24 cellular contexts compared by ENCODE assay signal in the genomic region with DNA sequence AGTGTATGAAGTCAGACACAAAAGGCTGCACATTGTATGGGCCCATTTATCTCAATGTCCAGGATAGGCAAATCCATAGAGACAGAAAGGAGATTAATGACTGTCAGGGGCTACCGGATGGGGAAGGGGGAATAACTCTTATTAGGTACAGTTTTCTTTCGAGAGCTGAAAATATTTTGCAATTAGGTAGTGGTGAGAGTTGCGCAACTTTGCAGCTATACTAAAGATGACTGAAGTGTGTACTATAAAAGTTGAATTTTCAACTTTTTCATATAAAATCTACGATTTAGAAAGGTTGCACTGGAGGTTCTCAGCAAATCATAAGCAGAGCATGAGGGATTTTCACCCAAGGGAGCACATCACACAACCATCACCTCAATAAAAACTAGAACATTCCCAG. TPM values are rescaled to one million over a fixed set of nuclear protein-coding genes. Genes with fewer than 3 reads are reported as not detected.
DNase-seq lines count a peak whose midpoint lies in the region; ATAC-seq, FAIRE-seq and TF ChIP-seq lines count a peak whose summit lies in the region.
"Had no signal": no experiment of that assay in that cellular context is flagged by ENCODE, and none has a peak within 500 bp of the region (broad histone marks: within the 10 kb centered on the region; RNA-seq: fewer than 3 reads in every experiment).

No MANE protein-coding gene starts in this region.

- 47% methylated on average over 4 of the region's 4 CpGs for WGBS in HepG2 (ENCODE audit: low lambda C conversion rate)
- 43% methylated on average over 4 of the region's 4 CpGs for WGBS in right lobe of liver (ENCODE audit: insufficient coverage, low coverage, low lambda C conversion rate, missing lambda C conversion rate)
- 87% methylated on average over 4 of the region's 4 CpGs; no CpG with 5 or more reads in 1 of the 2 experiments for WGBS in H1 (ENCODE audit: extremely low coverage in 1 of 2, insufficient coverage in 1 of 2, insufficient read length in 1 of 2, insufficient replicate concordance in 2 of 2, low coverage in 1 of 2, low lambda C conversion rate in 2 of 2, missing lambda C conversion rate in 1 of 2), 2 experiments

- H2BK5ac ChIP-seq in H1 (ENCODE audit: low read depth, low read length) = no peak overlapping the region

- H3K14ac ChIP-seq in H1 (ENCODE audit: insufficient read length) = no peak overlapping the region

- no peak overlapping the region for H2BK20ac ChIP-seq in H1 (ENCODE audit: low read length)

- H3K27ac ChIP-seq in HepG2 (ENCODE audit: extremely low read length, insufficient read depth, low read length) = no peak overlapping the region
- H3K27ac ChIP-seq in right lobe of liver = no peak overlapping the region
- no peak overlapping the region for H3K27ac ChIP-seq in H1 (ENCODE audit: low read depth, low read length)
- H3K27ac ChIP-seq: PC-9 had no signal

- POLR2A ChIA-PET in HepG2 (lab: Yijun Ruan, JAX) = no interaction called here
- POLR2A ChIA-PET in H1 (lab: Charles Lee; ENCODE audit: partially characterized antibody) = no interaction called here

- TF ChIP-seq POLR2A in HepG2 (IDR thresholded peaks at IDR 0.05; ENCODE audit: insufficient read depth in 1 of 2, low read depth in 2 of 2, low read length in 2 of 2) = no peak
- no peak for TF ChIP-seq POLR2A in right lobe of liver (IDR thresholded peaks at IDR 0.05)
- TF ChIP-seq POLR2A in NB4 (IDR thresholded peaks at IDR 0.05; ENCODE audit: extremely low read depth, insufficient read length) = no peak
- no peak for TF ChIP-seq POLR2A in H1 (IDR thresholded peaks at IDR 0.05; ENCODE audit: control extremely low read depth in 1 of 2, low read depth in 2 of 2, low read length in 2 of 2)

- H3K9me3 ChIP-seq in HepG2 (ENCODE audit: low read length) = no peaks in the 10 kb centered on the region
- H3K9me3 ChIP-seq in right lobe of liver = no peaks in the 10 kb centered on the region
- no peaks in the 10 kb centered on the region for H3K9me3 ChIP-seq in H1 (ENCODE audit: insufficient read depth in 2 of 2, low read depth in 1 of 2, low read length in 1 of 2)
- H3K9me3 ChIP-seq: BE2C, SK-N-SH had no signal

- H3K27me3 ChIP-seq in HepG2 (ENCODE audit: control insufficient read depth in 1 of 2, insufficient read depth in 2 of 2, low read length in 2 of 2) = peaks cover 1 to 41% of the 10 kb centered on the region in 2 experiments; a peak in 3 of 5 replicates
- no peaks in the 10 kb centered on the region for H3K27me3 ChIP-seq in right lobe of liver
- H3K27me3 ChIP-seq in H1 (replicated peaks in 1 of 4; ENCODE audit: control insufficient read depth in 3 of 4, extremely low read depth in 1 of 4, insufficient read depth in 3 of 4, low read length in 3 of 4) = peaks cover 0 to 2% (median 0%) of the 10 kb centered on the region in 4 experiments; a peak in 1 of 7 replicates
- H3K27me3 ChIP-seq: BE2C had no signal

- no peak overlapping the region for H2AK5ac ChIP-seq in H1 (ENCODE audit: low read depth, low read length)

- TF ChIP-seq RAD21 in HepG2 (CRISPR knock-in tag; IDR thresholded peaks at IDR 0.05) = no peak
- TF ChIP-seq RAD21 in H1 (IDR thresholded peaks at IDR 0.05 in 1 of 2, conservative IDR thresholded peaks at IDR 0.05 in 1 of 2; ENCODE audit: low read depth in 2 of 2, low read length in 2 of 2) = no peak

- no peaks in the 10 kb centered on the region for H3K23me2 ChIP-seq in H1 (ENCODE audit: low read depth, low read length)

- H3K79me2 ChIP-seq in HepG2 (ENCODE audit: insufficient read depth, low read length) (no peaks in the 10 kb centered on the region), H1 (ENCODE audit: control insufficient read depth in 1 of 2, insufficient read depth in 2 of 2, low read length in 2 of 2) (no peaks in the 10 kb centered on the region)

- no peaks in the 10 kb centered on the region for H3K79me1 ChIP-seq in H1 (ENCODE audit: low read depth, low read length)

- no peaks in the 10 kb centered on the region for H3K36me3 ChIP-seq in HepG2 (replicated peaks in 1 of 2; ENCODE audit: control insufficient read depth in 1 of 2, insufficient read depth in 2 of 2, low read length in 2 of 2)
- H3K36me3 ChIP-seq in right lobe of liver = no peaks in the 10 kb centered on the region
- H3K36me3 ChIP-seq in H1 (ENCODE audit: control insufficient read depth in 2 of 4, insufficient read depth in 4 of 4, low read length in 3 of 4) = no peaks in the 10 kb centered on the region
- H3K36me3 ChIP-seq: BE2C had no signal

- no peak overlapping the region for H2BK15ac ChIP-seq in H1 (ENCODE audit: low read length)

- no peak overlapping the region for H3K23ac ChIP-seq in H1 (ENCODE audit: insufficient read length)

- no peak overlapping the region for H4K5ac ChIP-seq in H1 (ENCODE audit: insufficient read length, low read depth, low read length)

- H4K20me1 ChIP-seq in HepG2 (ENCODE audit: insufficient read depth, low read length) = no peaks in the 10 kb centered on the region
- no peaks in the 10 kb centered on the region for H4K20me1 ChIP-seq in H1 (replicated peaks in 1 of 2; ENCODE audit: control insufficient read depth in 1 of 2, insufficient read depth in 2 of 2, low read length in 2 of 2)

- H3K9ac ChIP-seq in HepG2 (ENCODE audit: insufficient read depth, low read depth, low read length) = no peak overlapping the region
- H3K9ac ChIP-seq in H1 (replicated peaks in 1 of 4; ENCODE audit: extremely low read depth in 1 of 4, low read depth in 3 of 4, low read length in 3 of 4) = no peak overlapping the region
- H3K9ac ChIP-seq: SK-N-SH had no signal

- BruUV-seq in HepG2 (replicated peaks; lab: Mats Ljungman, UMichigan) = no TSS peak

- H3K18ac ChIP-seq in H1 (ENCODE audit: extremely low read depth, low read length) = no peak overlapping the region

- no peak overlapping the region for H2AFZ ChIP-seq in HepG2 (ENCODE audit: low read length)
- H2AFZ ChIP-seq in H1 (ENCODE audit: low read length) = no peak overlapping the region
- H2AFZ ChIP-seq: PC-9 had no signal

- TF ChIP-seq CTCF in HepG2 (CRISPR knock-in tag; IDR thresholded peaks at IDR 0.05) (no peak), right lobe of liver (IDR thresholded peaks at IDR 0.05) (no peak), NB4 (IDR thresholded peaks at IDR 0.05; ENCODE audit: low read depth, low read length) (no peak), H1 (IDR thresholded peaks at IDR 0.05; ENCODE audit: control extremely low read depth in 1 of 3, insufficient read depth in 1 of 3, low read depth in 1 of 3, low read length in 3 of 3) (no peak), GM20000 (IDR thresholded peaks at IDR 0.05; ENCODE audit: extremely low read depth, missing control alignments) (no peak)

- no peak for DNase-seq in HepG2 (ENCODE audit: low spot score)
- DNase-seq in right lobe of liver = no peak
- DNase-seq in NB4 (ENCODE audit: low read depth) = peak; percentile 36
- no peak for DNase-seq in H1 (ENCODE audit: low read depth in 1 of 2, low spot score in 2 of 2)
- no peak for DNase-seq in GM19239 (ENCODE audit: insufficient read length, low spot score)
- DNase-seq in GM20000 (ENCODE audit: low spot score) = no peak
- no peak for DNase-seq in GDM1 (lab: John Stamatoyannopoulos, UW)
- DNase-seq: BE2C, DMS79 treated with DMSO at 0.1 percent for 48 hours, GOT3, MM.1S, NCI-H1694, NCI-H2081, NCI-H2171, NCI-H345, NCI-H524 treated with DMSO at 0.1 percent for 48 hours, PC-9, RPMI8226, SHP77, SK-N-SH, T-helper 2 cell had no signal

- intact Hi-C loops in HepG2 (cut with micrococcal nuclease; ENCODE audit: unreplicated experiment) (no loop called here), right lobe of liver (cut with DNase I) (no loop called here)

- H3K4me2 ChIP-seq in HepG2 (ENCODE audit: low read depth, low read length) (no peak overlapping the region), H1 (ENCODE audit: insufficient read depth in 1 of 2, low read depth in 2 of 2, low read length in 2 of 2) (no peak overlapping the region)
- H3K4me2 ChIP-seq: PC-9, SK-N-SH had no signal

- H2BK12ac ChIP-seq in H1 (ENCODE audit: low read depth, low read length) = no peak overlapping the region

- H3K4me1 ChIP-seq in HepG2 (ENCODE audit: insufficient read depth, low read length) (peaks cover 14% of the 10 kb centered on the region; the same call in 1 of the 2 replicates), right lobe of liver (no peaks in the 10 kb centered on the region), H1 (replicated peaks in 1 of 4; ENCODE audit: control insufficient read depth in 3 of 4, insufficient read depth in 4 of 4, low read length in 3 of 4) (peaks cover 0 to 4% (median 1%) of the 10 kb centered on the region in 4 experiments; a peak in 2 of 7 replicates)
- H3K4me1 ChIP-seq: BE2C had no signal

- ATAC-seq in HepG2 (no peak), right lobe of liver (no peak)

- no peak overlapping the region for H4K8ac ChIP-seq in H1 (ENCODE audit: extremely low read depth, insufficient read depth, low read length)

- H4K91ac ChIP-seq in H1 (replicated peaks; ENCODE audit: insufficient read length, low read length) = no peak overlapping the region

- CTCF ChIA-PET in HepG2 (lab: Yijun Ruan, JAX; ENCODE audit: low intra/inter-chr PET ratio, low total read pairs) (no interaction called here), H1 (lab: Charles Lee; ENCODE audit: partially characterized antibody) (interaction anchor here (3.4 kb wide), 1 partner anchor 9 kb away, joined by 10 read pairs; no protein-coding TSS in a partner anchor)

- no peak overlapping the region for H3K4ac ChIP-seq in H1 (replicated peaks; ENCODE audit: insufficient read length, low read depth, low read length)

- H3K56ac ChIP-seq in H1 (replicated peaks; ENCODE audit: insufficient read length, low read depth, low read length) = no peak overlapping the region

- H3K4me3 ChIP-seq in HepG2 (replicated peaks in 1 of 3; ENCODE audit: insufficient read depth in 1 of 3, low read depth in 2 of 3, low read length in 3 of 3) (no peak overlapping the region), right lobe of liver (no peak overlapping the region), NB4 (ENCODE audit: low read depth, low read length) (no peak overlapping the region), H1 (ENCODE audit: extremely low read depth in 1 of 4, insufficient read depth in 2 of 4, low read depth in 3 of 4, low read length in 4 of 4) (no peak overlapping the region)
- H3K4me3 ChIP-seq: PC-9 had no signal

- in situ Hi-C loops in HepG2 (cut with HindIII; ENCODE audit: extremely low pct_ligation_motif_present, low pct_unique_long_range_greater_than_20kb) = no loop called here

- no peak overlapping the region for H2BK120ac ChIP-seq in H1 (replicated peaks; ENCODE audit: low read depth, low read length)

- TF ChIP-seq EP300 in HepG2 (IDR thresholded peaks at IDR 0.05; ENCODE audit: low read depth in 2 of 2, low read length in 2 of 2) (no peak), HepG2 (CRISPR knock-in tag; IDR thresholded peaks at IDR 0.05; ENCODE audit: borderline replicate concordance) (no peak), H1 (IDR thresholded peaks at IDR 0.05; ENCODE audit: borderline replicate concordance in 1 of 2, low read depth in 2 of 2, low read length in 2 of 2) (no peak)

- FAIRE-seq in HepG2 (lab: Jason Lieb, UNC) = no peak
- FAIRE-seq in H1 (lab: Jason Lieb, UNC) = no peak
- no peak for FAIRE-seq in GM19239 (lab: Jason Lieb, UNC)
- FAIRE-seq: A204.1, GM12891 had no signal

RNA-seq across cellular contexts. Expression of a gene that starts 16.1 kb away (rescaled TPM):
- total RNA-seq in HepG2 (2016; rRNA removed; fragmentation: Illumina TruSeq; extraction: Trizol) (0.20 TPM in 2 replicates), right lobe of liver (10 to 100 TPM; 13.5 to 26.8 (median 17.3) TPM)
- total RNA-seq in HepG2 (2016; cell fraction: cytosol; rRNA removed; fragmentation: Illumina TruSeq; extraction: Trizol; ENCODE audit: low read depth) = not detected in 2 replicates
- 0.11 and 0.19 TPM in 2 replicates for total RNA-seq in HepG2 (2016; cell fraction: insoluble cytoplasmic fraction; rRNA removed; fragmentation: Illumina TruSeq; extraction: Trizol)
- 0.15 and 0.17 TPM in 2 replicates for total RNA-seq in HepG2 (2016; cell fraction: membrane; rRNA removed; fragmentation: Illumina TruSeq; extraction: Trizol)
- total RNA-seq in HepG2 (2016; cell fraction: nucleus; rRNA removed; fragmentation: Illumina TruSeq; extraction: Trizol) = 0.19 and 0.31 TPM in 2 replicates
- polyA plus RNA-seq in HepG2 (2011; rRNA removed) (0.17 and 0.20 TPM in 2 replicates), H1 (2011; rRNA removed) (1.3 and 1.5 TPM in 2 replicates)
- 0.15 and 0.17 TPM in 2 replicates for polyA plus RNA-seq in HepG2 (2011; cell fraction: cytosol; rRNA removed)
- polyA plus RNA-seq in HepG2 (2011; cell fraction: nucleus; rRNA removed) = 0.27 and 0.61 TPM in 2 replicates
- polyA plus RNA-seq in HepG2 (2012) = 0.47 and 0.95 TPM in 2 replicates
- polyA plus RNA-seq in HepG2 (2016; cell fraction: cytosol; fragmentation: Illumina TruSeq; extraction: Trizol; ENCODE audit: low read depth) = 0.03 TPM in 1 of 2 replicates, not detected in the other
- 0.08 and 0.12 TPM in 2 replicates for polyA plus RNA-seq in HepG2 (2016; cell fraction: insoluble cytoplasmic fraction; fragmentation: Illumina TruSeq; extraction: Trizol; ENCODE audit: low read depth)
- polyA plus RNA-seq in HepG2 (2016; cell fraction: membrane; fragmentation: Illumina TruSeq; extraction: Trizol; ENCODE audit: low read depth) = 0.07 TPM in 2 replicates
- polyA plus RNA-seq in HepG2 (2016; cell fraction: nucleus; fragmentation: Illumina TruSeq; extraction: Trizol; ENCODE audit: insufficient read depth, low read depth) = 0.33 and 0.34 TPM in 2 replicates
- polyA minus RNA-seq in HepG2 (2011; rRNA and poly(A)+ RNA removed; ENCODE audit: low replicate concordance) = 0.50 TPM in 1 of 2 replicates, not detected in the other
- not detected in 2 replicates for polyA minus RNA-seq in HepG2 (2011; cell fraction: cytosol; rRNA and poly(A)+ RNA removed)
- polyA minus RNA-seq in HepG2 (2011; cell fraction: nucleus; rRNA and poly(A)+ RNA removed) = 0.52 and 0.99 TPM in 2 replicates
- 2.4 and 2.6 TPM in 2 replicates for total RNA-seq in H1 (2021; fragmentation: NEBNext Ultra II Directional; extraction: Animal tissue kit (Norgen Biotek cat#: 25700))
- 1.2 TPM for polyA plus RNA-seq in H1 (2011; cell fraction: cytosol; rRNA removed)
- 2.1 TPM for polyA plus RNA-seq in H1 (2011; cell fraction: nucleus; rRNA removed)
- polyA plus RNA-seq in H1 (2012, experiment 1 of 2) = 1.8 to 2.2 TPM (median 1.9 TPM) in 4 replicates
- polyA plus RNA-seq in H1 (2012, experiment 2 of 2) = 0.43 TPM
- polyA plus RNA-seq in H1 (2013, experiment 1 of 2) = 3.6 TPM
- polyA plus RNA-seq in H1 (2013, experiment 2 of 2) = 3.2 TPM
- polyA minus RNA-seq in H1 (2011; rRNA and poly(A)+ RNA removed) = 2.9 and 4.6 TPM in 2 replicates
- 1.2 TPM for polyA minus RNA-seq in H1 (2011; cell fraction: cytosol; rRNA and poly(A)+ RNA removed)
- polyA minus RNA-seq in H1 (2011; cell fraction: nucleus; rRNA and poly(A)+ RNA removed) = 2.7 TPM
- total RNA-seq: LHCN-M2 had no signal
- polyA plus RNA-seq: SK-N-SH had no signal
